2 cellular contexts compared by ENCODE assay signal in the genomic region with DNA sequence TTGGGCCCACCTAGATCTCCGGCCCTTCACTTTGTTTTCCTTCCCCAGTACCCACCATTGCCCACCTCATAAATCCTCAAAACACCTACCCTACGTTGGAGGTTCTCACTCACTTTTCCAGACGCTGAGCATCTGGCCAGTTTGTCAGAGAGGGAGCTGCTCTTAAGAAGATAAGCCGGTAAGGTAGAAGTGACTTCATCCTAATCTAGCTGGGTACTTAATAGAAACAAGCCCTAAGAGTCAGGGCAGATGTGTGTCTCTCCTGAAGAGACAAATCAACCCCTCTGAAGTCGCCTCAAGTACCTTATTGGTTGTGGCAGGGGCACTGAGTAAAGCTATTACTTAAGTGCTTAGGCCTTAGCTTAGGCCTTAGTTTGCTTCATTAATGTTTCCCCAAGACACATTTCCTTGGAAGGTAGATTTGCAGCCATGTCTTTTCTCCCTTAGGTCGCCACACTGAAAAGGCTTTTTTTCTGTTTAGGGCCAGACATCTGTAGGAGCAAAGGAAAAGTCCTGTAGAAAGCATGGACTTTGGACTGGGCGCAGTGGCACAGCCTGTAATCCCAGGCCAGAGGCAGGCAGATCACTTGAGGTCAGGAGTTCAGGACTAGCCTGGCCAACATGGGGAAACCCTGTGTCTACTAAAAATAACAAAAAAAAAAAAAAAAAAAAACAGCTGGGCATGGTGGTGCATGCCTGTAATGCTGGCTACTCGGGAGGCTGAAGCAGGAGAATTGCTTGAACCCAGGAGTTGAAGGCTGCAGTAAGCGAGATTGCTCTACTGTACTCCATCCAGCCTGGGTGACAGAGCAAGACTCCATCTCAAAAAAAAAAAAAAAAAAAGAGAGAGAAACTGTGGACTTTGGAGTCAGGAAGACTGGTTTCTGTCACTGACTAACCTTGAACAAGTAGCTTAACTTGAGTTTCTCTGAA.
TF ChIP-seq lines count a peak whose summit lies in the region.

No MANE protein-coding gene starts in this region.

TF ChIP-seq in GM12878, 131 proteins besides CTCF, POLR2A, EP300 and RAD21 (continues in another document):
- no peak for TF ChIP-seq HDAC6 (IDR thresholded peaks at IDR 0.05; ENCODE audit: unreplicated experiment)
- TF ChIP-seq HDAC2 (IDR thresholded peaks at IDR 0.05), result no peak
- no peak for TF ChIP-seq RUNX3 (IDR thresholded peaks at IDR 0.05; ENCODE audit: low read length)
- TF ChIP-seq, protein P1, sequence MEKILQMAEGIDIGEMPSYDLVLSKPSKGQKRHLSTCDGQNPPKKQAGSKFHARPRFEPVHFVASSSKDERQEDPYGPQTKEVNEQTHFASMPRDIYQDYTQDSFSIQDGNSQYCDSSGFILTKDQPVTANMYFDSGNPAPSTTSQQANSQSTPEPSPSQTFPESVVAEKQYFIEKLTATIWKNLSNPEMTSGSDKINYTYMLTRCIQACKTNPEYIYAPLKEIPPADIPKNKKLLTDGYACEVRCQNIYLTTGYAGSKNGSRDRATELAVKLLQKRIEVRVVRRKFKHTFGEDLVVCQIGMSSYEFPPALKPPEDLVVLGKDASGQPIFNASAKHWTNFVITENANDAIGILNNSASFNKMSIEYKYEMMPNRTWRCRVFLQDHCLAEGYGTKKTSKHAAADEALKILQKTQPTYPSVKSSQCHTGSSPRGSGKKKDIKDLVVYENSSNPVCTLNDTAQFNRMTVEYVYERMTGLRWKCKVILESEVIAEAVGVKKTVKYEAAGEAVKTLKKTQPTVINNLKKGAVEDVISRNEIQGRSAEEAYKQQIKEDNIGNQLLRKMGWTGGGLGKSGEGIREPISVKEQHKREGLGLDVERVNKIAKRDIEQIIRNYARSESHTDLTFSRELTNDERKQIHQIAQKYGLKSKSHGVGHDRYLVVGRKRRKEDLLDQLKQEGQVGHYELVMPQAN (conservative IDR thresholded peaks at IDR 0.05), result no peak
- no peak for TF ChIP-seq SMAD5 (IDR thresholded peaks at IDR 0.05; ENCODE audit: low read depth)
- TF ChIP-seq ZNF384 (IDR thresholded peaks at IDR 0.05; ENCODE audit: borderline replicate concordance, low read depth, low read length), result no peak
- TF ChIP-seq, protein P2, sequence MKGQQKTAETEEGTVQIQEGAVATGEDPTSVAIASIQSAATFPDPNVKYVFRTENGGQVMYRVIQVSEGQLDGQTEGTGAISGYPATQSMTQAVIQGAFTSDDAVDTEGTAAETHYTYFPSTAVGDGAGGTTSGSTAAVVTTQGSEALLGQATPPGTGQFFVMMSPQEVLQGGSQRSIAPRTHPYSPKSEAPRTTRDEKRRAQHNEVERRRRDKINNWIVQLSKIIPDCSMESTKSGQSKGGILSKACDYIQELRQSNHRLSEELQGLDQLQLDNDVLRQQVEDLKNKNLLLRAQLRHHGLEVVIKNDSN (IDR thresholded peaks at IDR 0.05; ENCODE audit: borderline replicate concordance, extremely low read length, insufficient read depth, low read depth, low read length), result no peak
- TF ChIP-seq NRF1 (conservative IDR thresholded peaks at IDR 0.05; ENCODE audit: low read depth, low read length), result no peak
- no peak for TF ChIP-seq BCL11A (IDR thresholded peaks at IDR 0.05; ENCODE audit: low read depth, low read length)
- no peak for TF ChIP-seq MTA3 (IDR thresholded peaks at IDR 0.05; ENCODE audit: borderline replicate concordance, low read length)
- TF ChIP-seq, protein P3, sequence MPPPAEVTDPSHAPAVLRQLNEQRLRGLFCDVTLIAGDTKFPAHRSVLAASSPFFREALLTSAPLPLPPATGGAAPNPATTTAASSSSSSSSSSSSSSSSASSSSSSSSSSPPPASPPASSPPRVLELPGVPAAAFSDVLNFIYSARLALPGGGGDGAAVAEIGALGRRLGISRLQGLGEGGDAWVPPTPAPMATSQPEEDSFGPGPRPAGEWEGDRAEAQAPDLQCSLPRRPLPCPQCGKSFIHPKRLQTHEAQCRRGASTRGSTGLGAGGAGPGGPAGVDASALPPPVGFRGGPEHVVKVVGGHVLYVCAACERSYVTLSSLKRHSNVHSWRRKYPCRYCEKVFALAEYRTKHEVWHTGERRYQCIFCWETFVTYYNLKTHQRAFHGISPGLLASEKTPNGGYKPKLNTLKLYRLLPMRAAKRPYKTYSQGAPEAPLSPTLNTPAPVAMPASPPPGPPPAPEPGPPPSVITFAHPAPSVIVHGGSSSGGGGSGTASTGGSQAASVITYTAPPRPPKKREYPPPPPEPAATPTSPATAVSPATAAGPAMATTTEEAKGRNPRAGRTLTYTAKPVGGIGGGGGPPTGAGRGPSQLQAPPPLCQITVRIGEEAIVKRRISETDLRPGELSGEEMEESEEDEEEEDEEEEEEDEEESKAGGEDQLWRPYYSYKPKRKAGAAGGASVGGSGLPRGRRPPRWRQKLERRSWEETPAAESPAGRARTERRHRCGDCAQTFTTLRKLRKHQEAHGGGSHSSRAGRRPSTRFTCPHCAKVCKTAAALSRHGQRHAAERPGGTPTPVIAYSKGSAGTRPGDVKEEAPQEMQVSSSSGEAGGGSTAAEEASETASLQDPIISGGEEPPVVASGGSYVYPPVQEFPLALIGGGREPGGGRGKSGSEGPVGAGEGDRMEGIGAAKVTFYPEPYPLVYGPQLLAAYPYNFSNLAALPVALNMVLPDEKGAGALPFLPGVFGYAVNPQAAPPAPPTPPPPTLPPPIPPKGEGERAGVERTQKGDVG (CRISPR knock-in tag; IDR thresholded peaks at IDR 0.05), result no peak
- TF ChIP-seq, protein P4, sequence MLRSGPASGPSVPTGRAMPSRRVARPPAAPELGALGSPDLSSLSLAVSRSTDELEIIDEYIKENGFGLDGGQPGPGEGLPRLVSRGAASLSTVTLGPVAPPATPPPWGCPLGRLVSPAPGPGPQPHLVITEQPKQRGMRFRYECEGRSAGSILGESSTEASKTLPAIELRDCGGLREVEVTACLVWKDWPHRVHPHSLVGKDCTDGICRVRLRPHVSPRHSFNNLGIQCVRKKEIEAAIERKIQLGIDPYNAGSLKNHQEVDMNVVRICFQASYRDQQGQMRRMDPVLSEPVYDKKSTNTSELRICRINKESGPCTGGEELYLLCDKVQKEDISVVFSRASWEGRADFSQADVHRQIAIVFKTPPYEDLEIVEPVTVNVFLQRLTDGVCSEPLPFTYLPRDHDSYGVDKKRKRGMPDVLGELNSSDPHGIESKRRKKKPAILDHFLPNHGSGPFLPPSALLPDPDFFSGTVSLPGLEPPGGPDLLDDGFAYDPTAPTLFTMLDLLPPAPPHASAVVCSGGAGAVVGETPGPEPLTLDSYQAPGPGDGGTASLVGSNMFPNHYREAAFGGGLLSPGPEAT (IDR thresholded peaks at IDR 0.05; ENCODE audit: low read depth), result no peak
- no peak for TF ChIP-seq CHD1 (IDR thresholded peaks at IDR 0.05; ENCODE audit: low read depth, low read length)

TF ChIP-seq in HepG2, 621 proteins besides CTCF, POLR2A, EP300 and RAD21 (continues in another document):
- TF ChIP-seq NFKBIZ (CRISPR knock-in tag; IDR thresholded peaks at IDR 0.05), result no peak
- no peak for TF ChIP-seq SIN3A (IDR thresholded peaks at IDR 0.05; ENCODE audit: borderline replicate concordance, low read depth, low read length)
- TF ChIP-seq, protein P5, sequence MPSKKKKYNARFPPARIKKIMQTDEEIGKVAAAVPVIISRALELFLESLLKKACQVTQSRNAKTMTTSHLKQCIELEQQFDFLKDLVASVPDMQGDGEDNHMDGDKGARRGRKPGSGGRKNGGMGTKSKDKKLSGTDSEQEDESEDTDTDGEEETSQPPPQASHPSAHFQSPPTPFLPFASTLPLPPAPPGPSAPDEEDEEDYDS (CRISPR knock-in tag; IDR thresholded peaks at IDR 0.05), result peak; percentile 32; the same call in 1 of the 2 replicates
- peak; percentile 44; the same call in 1 of the 2 replicates for TF ChIP-seq GATAD2A (CRISPR knock-in tag; IDR thresholded peaks at IDR 0.05)
- peak; percentile 59 for TF ChIP-seq ZNF629 (CRISPR knock-in tag; conservative IDR thresholded peaks at IDR 0.05)
- TF ChIP-seq, protein P6, sequence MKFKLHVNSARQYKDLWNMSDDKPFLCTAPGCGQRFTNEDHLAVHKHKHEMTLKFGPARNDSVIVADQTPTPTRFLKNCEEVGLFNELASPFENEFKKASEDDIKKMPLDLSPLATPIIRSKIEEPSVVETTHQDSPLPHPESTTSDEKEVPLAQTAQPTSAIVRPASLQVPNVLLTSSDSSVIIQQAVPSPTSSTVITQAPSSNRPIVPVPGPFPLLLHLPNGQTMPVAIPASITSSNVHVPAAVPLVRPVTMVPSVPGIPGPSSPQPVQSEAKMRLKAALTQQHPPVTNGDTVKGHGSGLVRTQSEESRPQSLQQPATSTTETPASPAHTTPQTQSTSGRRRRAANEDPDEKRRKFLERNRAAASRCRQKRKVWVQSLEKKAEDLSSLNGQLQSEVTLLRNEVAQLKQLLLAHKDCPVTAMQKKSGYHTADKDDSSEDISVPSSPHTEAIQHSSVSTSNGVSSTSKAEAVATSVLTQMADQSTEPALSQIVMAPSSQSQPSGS (CRISPR knock-in tag; IDR thresholded peaks at IDR 0.05), result peak; percentile 34; the same call in 1 of the 2 replicates
- TF ChIP-seq, protein P7, sequence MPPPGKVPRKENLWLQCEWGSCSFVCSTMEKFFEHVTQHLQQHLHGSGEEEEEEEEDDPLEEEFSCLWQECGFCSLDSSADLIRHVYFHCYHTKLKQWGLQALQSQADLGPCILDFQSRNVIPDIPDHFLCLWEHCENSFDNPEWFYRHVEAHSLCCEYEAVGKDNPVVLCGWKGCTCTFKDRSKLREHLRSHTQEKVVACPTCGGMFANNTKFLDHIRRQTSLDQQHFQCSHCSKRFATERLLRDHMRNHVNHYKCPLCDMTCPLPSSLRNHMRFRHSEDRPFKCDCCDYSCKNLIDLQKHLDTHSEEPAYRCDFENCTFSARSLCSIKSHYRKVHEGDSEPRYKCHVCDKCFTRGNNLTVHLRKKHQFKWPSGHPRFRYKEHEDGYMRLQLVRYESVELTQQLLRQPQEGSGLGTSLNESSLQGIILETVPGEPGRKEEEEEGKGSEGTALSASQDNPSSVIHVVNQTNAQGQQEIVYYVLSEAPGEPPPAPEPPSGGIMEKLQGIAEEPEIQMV (CRISPR knock-in tag; IDR thresholded peaks at IDR 0.05; ENCODE audit: low read depth), result peak; percentile 13; the same call in 1 of the 2 replicates
- peak; percentile 65 for TF ChIP-seq RXRB (CRISPR knock-in tag; IDR thresholded peaks at IDR 0.05; ENCODE audit: borderline replicate concordance)
- TF ChIP-seq KLF16 (CRISPR knock-in tag; IDR thresholded peaks at IDR 0.05), result no peak
- peak; percentile 80; the same call in 1 of the 2 replicates for TF ChIP-seq HNF4G (IDR thresholded peaks at IDR 0.05; ENCODE audit: borderline replicate concordance, low read depth, low read length)
- 0 out of 2 replicates have a peak, but pooled peaks have one; percentile 40 for TF ChIP-seq HNF4G (CRISPR knock-in tag; IDR thresholded peaks at IDR 0.05; ENCODE audit: borderline replicate concordance, low read depth)
- 0 out of 2 replicates have a peak, but pooled peaks have one; percentile 16 for TF ChIP-seq SOX5 (CRISPR knock-in tag; IDR thresholded peaks at IDR 0.05; ENCODE audit: borderline replicate concordance)
- TF ChIP-seq ZMYM3 (CRISPR knock-in tag; IDR thresholded peaks at IDR 0.05), result peak; percentile 17; the same call in 1 of the 2 replicates
- TF ChIP-seq ZNF354B (CRISPR knock-in tag; IDR thresholded peaks at IDR 0.05), result no peak
- TF ChIP-seq HDAC1 (CRISPR knock-in tag; IDR thresholded peaks at IDR 0.05), result 0 out of 2 replicates have a peak, but pooled peaks have one; percentile 42
- TF ChIP-seq, protein P8, sequence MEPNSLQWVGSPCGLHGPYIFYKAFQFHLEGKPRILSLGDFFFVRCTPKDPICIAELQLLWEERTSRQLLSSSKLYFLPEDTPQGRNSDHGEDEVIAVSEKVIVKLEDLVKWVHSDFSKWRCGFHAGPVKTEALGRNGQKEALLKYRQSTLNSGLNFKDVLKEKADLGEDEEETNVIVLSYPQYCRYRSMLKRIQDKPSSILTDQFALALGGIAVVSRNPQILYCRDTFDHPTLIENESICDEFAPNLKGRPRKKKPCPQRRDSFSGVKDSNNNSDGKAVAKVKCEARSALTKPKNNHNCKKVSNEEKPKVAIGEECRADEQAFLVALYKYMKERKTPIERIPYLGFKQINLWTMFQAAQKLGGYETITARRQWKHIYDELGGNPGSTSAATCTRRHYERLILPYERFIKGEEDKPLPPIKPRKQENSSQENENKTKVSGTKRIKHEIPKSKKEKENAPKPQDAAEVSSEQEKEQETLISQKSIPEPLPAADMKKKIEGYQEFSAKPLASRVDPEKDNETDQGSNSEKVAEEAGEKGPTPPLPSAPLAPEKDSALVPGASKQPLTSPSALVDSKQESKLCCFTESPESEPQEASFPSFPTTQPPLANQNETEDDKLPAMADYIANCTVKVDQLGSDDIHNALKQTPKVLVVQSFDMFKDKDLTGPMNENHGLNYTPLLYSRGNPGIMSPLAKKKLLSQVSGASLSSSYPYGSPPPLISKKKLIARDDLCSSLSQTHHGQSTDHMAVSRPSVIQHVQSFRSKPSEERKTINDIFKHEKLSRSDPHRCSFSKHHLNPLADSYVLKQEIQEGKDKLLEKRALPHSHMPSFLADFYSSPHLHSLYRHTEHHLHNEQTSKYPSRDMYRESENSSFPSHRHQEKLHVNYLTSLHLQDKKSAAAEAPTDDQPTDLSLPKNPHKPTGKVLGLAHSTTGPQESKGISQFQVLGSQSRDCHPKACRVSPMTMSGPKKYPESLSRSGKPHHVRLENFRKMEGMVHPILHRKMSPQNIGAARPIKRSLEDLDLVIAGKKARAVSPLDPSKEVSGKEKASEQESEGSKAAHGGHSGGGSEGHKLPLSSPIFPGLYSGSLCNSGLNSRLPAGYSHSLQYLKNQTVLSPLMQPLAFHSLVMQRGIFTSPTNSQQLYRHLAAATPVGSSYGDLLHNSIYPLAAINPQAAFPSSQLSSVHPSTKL (CRISPR knock-in tag; IDR thresholded peaks at IDR 0.05), result peak; percentile 49; the same call in 1 of the 2 replicates
- TF ChIP-seq, protein P9, sequence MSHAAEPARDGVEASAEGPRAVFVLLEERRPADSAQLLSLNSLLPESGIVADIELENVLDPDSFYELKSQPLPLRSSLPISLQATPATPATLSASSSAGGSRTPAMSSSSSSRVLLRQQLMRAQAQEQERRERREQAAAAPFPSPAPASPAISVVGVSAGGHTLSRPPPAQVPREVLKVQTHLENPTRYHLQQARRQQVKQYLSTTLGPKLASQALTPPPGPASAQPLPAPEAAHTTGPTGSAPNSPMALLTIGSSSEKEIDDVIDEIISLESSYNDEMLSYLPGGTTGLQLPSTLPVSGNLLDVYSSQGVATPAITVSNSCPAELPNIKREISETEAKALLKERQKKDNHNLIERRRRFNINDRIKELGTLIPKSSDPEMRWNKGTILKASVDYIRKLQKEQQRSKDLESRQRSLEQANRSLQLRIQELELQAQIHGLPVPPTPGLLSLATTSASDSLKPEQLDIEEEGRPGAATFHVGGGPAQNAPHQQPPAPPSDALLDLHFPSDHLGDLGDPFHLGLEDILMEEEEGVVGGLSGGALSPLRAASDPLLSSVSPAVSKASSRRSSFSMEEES (CRISPR knock-in tag; IDR thresholded peaks at IDR 0.05), result no peak
- 0 out of 2 replicates have a peak, but pooled peaks have one; percentile 29 for TF ChIP-seq ZNF644 (CRISPR knock-in tag; IDR thresholded peaks at IDR 0.05; ENCODE audit: low read depth)
- peak; percentile 58 for TF ChIP-seq SAP130 (CRISPR knock-in tag; IDR thresholded peaks at IDR 0.05; ENCODE audit: low read depth)
- TF ChIP-seq POLR2AphosphoS5 (IDR thresholded peaks at IDR 0.05; ENCODE audit: low read depth, low read length), result peak; percentile 39; the same call in 1 of the 2 replicates
- TF ChIP-seq, protein P10, sequence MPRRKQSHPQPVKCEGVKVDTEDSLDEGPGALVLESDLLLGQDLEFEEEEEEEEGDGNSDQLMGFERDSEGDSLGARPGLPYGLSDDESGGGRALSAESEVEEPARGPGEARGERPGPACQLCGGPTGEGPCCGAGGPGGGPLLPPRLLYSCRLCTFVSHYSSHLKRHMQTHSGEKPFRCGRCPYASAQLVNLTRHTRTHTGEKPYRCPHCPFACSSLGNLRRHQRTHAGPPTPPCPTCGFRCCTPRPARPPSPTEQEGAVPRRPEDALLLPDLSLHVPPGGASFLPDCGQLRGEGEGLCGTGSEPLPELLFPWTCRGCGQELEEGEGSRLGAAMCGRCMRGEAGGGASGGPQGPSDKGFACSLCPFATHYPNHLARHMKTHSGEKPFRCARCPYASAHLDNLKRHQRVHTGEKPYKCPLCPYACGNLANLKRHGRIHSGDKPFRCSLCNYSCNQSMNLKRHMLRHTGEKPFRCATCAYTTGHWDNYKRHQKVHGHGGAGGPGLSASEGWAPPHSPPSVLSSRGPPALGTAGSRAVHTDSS (CRISPR knock-in tag; conservative IDR thresholded peaks at IDR 0.05), result 0 out of 2 replicates have a peak, but pooled peaks have one; percentile 10
- TF ChIP-seq HNRNPL (IDR thresholded peaks at IDR 0.05; ENCODE audit: low read depth, low read length), result no peak
- TF ChIP-seq ZFY (CRISPR knock-in tag; IDR thresholded peaks at IDR 0.05), result peak; percentile 56
